2 cellular contexts compared by ENCODE assay signal in genomic region chr6:37500904-37501303, GRCh38.
TF ChIP-seq lines count a peak whose summit lies in the region.

No MANE protein-coding gene starts in this region.

TF ChIP-seq in A549, 52 proteins besides CTCF, POLR2A, EP300 and RAD21:
- peak; percentile 65 for TF ChIP-seq MAFK (IDR thresholded peaks at IDR 0.05; ENCODE audit: partially characterized antibody)
TF ChIP-seq in A549: peak in this region for 1; not testable (repeated sequence) for 51.

TF ChIP-seq in HepG2, 621 proteins besides CTCF, POLR2A, EP300 and RAD21:
- TF ChIP-seq MAFK (conservative IDR thresholded peaks at IDR 0.05 in 1 of 2, IDR thresholded peaks at IDR 0.05 in 1 of 2; ENCODE audit: low read length in 2 of 2) (0 out of 4 replicates have a peak, but pooled peaks of 1 of the 2 experiments have one; percentile 24), NFYB (CRISPR knock-in tag; IDR thresholded peaks at IDR 0.05) (peak; percentile 42; the same call in 1 of the 2 replicates)
TF ChIP-seq in HepG2: peak in this region for 2; not testable (repeated sequence) for 619.
